ENCODE assay signal across 7 cellular contexts in the genomic region with DNA sequence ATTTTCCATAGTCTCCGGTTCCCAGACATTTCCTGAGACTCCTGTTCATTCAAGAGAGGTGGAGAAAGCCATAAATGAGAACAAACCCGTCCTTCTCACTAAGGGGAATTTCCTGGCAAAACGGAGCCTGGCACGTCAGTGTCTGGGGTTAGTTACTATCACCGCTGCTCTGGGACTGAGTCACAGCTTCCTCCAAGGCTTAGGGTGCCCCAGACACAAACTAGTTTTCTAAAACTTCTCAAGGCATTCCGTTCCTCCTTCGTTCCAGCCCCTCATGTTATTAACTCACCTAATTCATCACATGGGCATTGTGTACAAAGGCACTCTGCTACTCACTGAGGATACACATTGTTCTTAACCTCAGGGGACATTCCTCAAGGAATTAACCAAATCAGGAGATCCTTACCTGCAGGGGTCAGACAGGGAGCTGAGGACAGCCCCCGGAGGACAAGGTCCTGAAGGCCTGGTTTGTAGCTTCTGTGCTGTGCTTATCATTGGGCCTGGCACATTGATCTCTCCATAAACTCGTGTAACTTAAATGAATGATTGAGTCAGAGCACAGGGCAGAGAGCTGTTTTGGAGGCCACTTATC.
A peak's percentile ranks its signal among the peaks of the same experiment; 100 is the strongest.
DNase-seq lines count a peak whose midpoint lies in the region; ATAC-seq and TF ChIP-seq lines count a peak whose summit lies in the region.

No MANE protein-coding gene starts in this region.

- peak; percentile 83 for DNase-seq in activated CD4-positive, alpha-beta T cell treated with anti-CD3 and anti-CD28 coated beads, Interleukin-2, amount 10 ng/mL, durations not matched to agents 24 days and 14 days
- DNase-seq in epithelial cell of proximal tubule (ENCODE audit: low read depth): peak; percentile 98
- no peak for DNase-seq in omental fat pad (ENCODE audit: low spot score)
- DNase-seq in mesenteric fat pad (ENCODE audit: low spot score): no peak
- no peak for DNase-seq in DMS114 treated with DMSO at 0.1 percent for 48 hours (lab: John Stamatoyannopoulos, UW; ENCODE audit: unreplicated experiment)

- H3K36me3 Mint-ChIP-seq in activated CD4-positive, alpha-beta T cell treated with anti-CD3 and anti-CD28 coated beads, Interleukin-2, amount 10 ng/mL, durations not matched to agents 24 days and 14 days (ENCODE audit: low read depth): no peaks in the 10 kb centered on the region

- intact Hi-C loops in activated CD4-positive, alpha-beta T cell treated with anti-CD3 and anti-CD28 coated beads, Interleukin-2, amount 10 ng/mL, durations not matched to agents 24 days and 14 days (cut with micrococcal nuclease): loop anchor here (2.0 kb wide), 2 partner anchors 13 to 21 kb away; no protein-coding TSS in a partner anchor

- peaks cover 38% of the 10 kb centered on the region for H3K4me1 Mint-ChIP-seq in activated CD4-positive, alpha-beta T cell treated with anti-CD3 and anti-CD28 coated beads, Interleukin-2, amount 10 ng/mL, durations not matched to agents 24 days and 14 days

- H3K9me3 Mint-ChIP-seq in activated CD4-positive, alpha-beta T cell treated with anti-CD3 and anti-CD28 coated beads, Interleukin-2, amount 10 ng/mL, durations not matched to agents 24 days and 14 days: peaks cover 11% of the 10 kb centered on the region

- H3K27ac Mint-ChIP-seq in activated CD4-positive, alpha-beta T cell treated with anti-CD3 and anti-CD28 coated beads, Interleukin-2, amount 10 ng/mL, durations not matched to agents 24 days and 14 days: peak overlapping the region; percentile 94

- no peak overlapping the region for H3K4me3 ChIP-seq in epithelial cell of proximal tubule (ENCODE audit: low read depth, low read length)

- H3K4me3 Mint-ChIP-seq in activated CD4-positive, alpha-beta T cell treated with anti-CD3 and anti-CD28 coated beads, Interleukin-2, amount 10 ng/mL, durations not matched to agents 24 days and 14 days: peak overlapping the region; percentile 67

- no peaks in the 10 kb centered on the region for H3K27me3 Mint-ChIP-seq in activated CD4-positive, alpha-beta T cell treated with anti-CD3 and anti-CD28 coated beads, Interleukin-2, amount 10 ng/mL, durations not matched to agents 24 days and 14 days

- TF ChIP-seq CTCF in epithelial cell of proximal tubule (conservative IDR thresholded peaks at IDR 0.05; ENCODE audit: low read depth, low read length) (peak; percentile 23), omental fat pad (IDR thresholded peaks at IDR 0.05) (no peak)

- ATAC-seq in GM19324 (IDR thresholded peaks at IDR 0.05; ENCODE audit: low FRiP score, unreplicated experiment) (peak; percentile 54), HG03354 (IDR thresholded peaks at IDR 0.05; ENCODE audit: poor library complexity, severe bottlenecking, unreplicated experiment) (peak; percentile 67), omental fat pad (ENCODE audit: low FRiP score) (peak; percentile 52)

Comparison
In these comparisons a context has a peak if more than half of its experiments do, and no peak if none do; other contexts are left out.
1. DNase-seq: peak in activated CD4-positive, alpha-beta T cell treated with anti-CD3 and anti-CD28 coated beads, Interleukin-2, amount 10 ng/mL, durations not matched to agents 24 days and 14 days (single experiment) and epithelial cell of proximal tubule (single experiment); none in omental fat pad (single experiment), mesenteric fat pad (single experiment) and DMS114 treated with DMSO at 0.1 percent for 48 hours (single experiment).
2. Peak in every context shown above with its lines, with median percentiles within 50 percentile points of each other: ATAC-seq.